ENCODE assay signal across 8 cellular contexts in genomic region chr1:66996018-66996682, GRCh38. TPM values are rescaled to one million over a fixed set of nuclear protein-coding genes. Genes with fewer than 3 reads are reported as not detected.
DNase-seq lines count a peak whose midpoint lies in the region; ATAC-seq and TF ChIP-seq lines count a peak whose summit lies in the region.

No MANE protein-coding gene starts in this region.

- H3K27ac ChIP-seq in lower lobe of right lung: no peak overlapping the region

- TF ChIP-seq CTCF in choroid plexus epithelial cell (conservative IDR thresholded peaks at IDR 0.05; ENCODE audit: low read depth, low read length) (peak; percentile 98), lower lobe of right lung (IDR thresholded peaks at IDR 0.05) (peak; percentile 67)

- no peaks in the 10 kb centered on the region for H3K27me3 ChIP-seq in lower lobe of right lung (ENCODE audit: low read depth)

- H3K9me3 ChIP-seq in lower lobe of right lung: no peaks in the 10 kb centered on the region

- intact Hi-C loops in lower lobe of right lung (cut with DNase I): loop anchor here (10.0 kb wide), 1 partner anchor 149 kb away; no protein-coding TSS in a partner anchor

- ATAC-seq in HG03097 (IDR thresholded peaks at IDR 0.05; ENCODE audit: low FRiP score, unreplicated experiment) (peak; percentile 71), lower lobe of right lung (peak; percentile 75 to 77)

- peaks cover 5% of the 10 kb centered on the region for H3K4me1 ChIP-seq in lower lobe of right lung

- no peak overlapping the region for H3K4me3 ChIP-seq in choroid plexus epithelial cell (ENCODE audit: low read depth, low read length)
- no peak overlapping the region for H3K4me3 ChIP-seq in lower lobe of right lung

- DNase-seq in SIG-M5 treated with dmso at 0.1 percent for 504 hours (lab: John Stamatoyannopoulos, UW; ENCODE audit: unreplicated experiment) (peak; percentile 76), SIG-M5 (lab: John Stamatoyannopoulos, UW) (no peak), NCI-H345 treated with DMSO at 0.1 percent for 48 hours (lab: John Stamatoyannopoulos, UW; ENCODE audit: unreplicated experiment) (peak; percentile 37), choroid plexus epithelial cell (ENCODE audit: low read depth) (peak; percentile 88), lower lobe of right lung (no peak)
- DNase-seq in activated CD4-positive, CD25-positive, alpha-beta regulatory T cell treated with anti-CD3 and anti-CD28 coated beads, Interleukin-2, amount 50 U/mL, for 72 hours: peak; percentile 36
- DNase-seq in stimulated activated CD8-positive, alpha-beta memory T cell treated with anti-CD3 and anti-CD28 coated beads, Interleukin-2, amount 100 ng/mL, for 48 hours (ENCODE audit: low read depth in 2 of 2): peak; percentile 11 to 28

- H3K36me3 ChIP-seq in lower lobe of right lung: peaks cover 16% of the 10 kb centered on the region

RNA-seq across cellular contexts. Expression of gene SLC35D1, which starts 57.8 kb away (rescaled TPM):
- 5.6 TPM for total RNA-seq in lower lobe of right lung

Comparison
In these comparisons a context has a peak if more than half of its experiments do, and no peak if none do; other contexts are left out.
1. DNase-seq: peak in SIG-M5 treated with dmso at 0.1 percent for 504 hours (single experiment), NCI-H345 treated with DMSO at 0.1 percent for 48 hours (single experiment), activated CD4-positive, CD25-positive, alpha-beta regulatory T cell treated with anti-CD3 and anti-CD28 coated beads, Interleukin-2, amount 50 U/mL, for 72 hours (single experiment), choroid plexus epithelial cell (single experiment) and stimulated activated CD8-positive, alpha-beta memory T cell treated with anti-CD3 and anti-CD28 coated beads, Interleukin-2, amount 100 ng/mL, for 48 hours (2 of 2); none in SIG-M5 (single experiment) and lower lobe of right lung (single experiment).